Comparison of ENCODE assay signal across 9 cellular contexts in the genomic region with DNA sequence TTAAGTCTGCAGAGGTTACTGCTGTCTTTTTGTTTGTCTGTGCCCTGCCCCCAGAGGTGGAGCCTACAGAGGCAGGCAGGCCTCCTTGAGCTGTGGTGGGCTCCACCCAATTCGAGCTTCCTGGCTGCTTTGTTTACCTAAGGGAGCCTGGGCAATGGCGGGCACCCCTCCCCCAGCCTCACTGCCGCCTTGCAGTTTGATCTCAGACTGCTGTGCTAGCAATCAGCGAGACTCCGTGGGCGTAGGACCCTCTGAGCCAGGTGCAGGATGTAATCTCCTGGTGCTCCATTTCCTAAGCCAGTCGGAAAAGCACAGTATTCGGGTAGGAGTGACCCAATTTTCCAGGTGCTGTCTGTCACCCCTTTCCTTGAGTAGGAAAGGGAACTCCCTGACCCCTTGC. TPM values are rescaled to one million over a fixed set of nuclear protein-coding genes. Genes with fewer than 3 reads are reported as not detected.
DNase-seq lines count a peak whose midpoint lies in the region; ATAC-seq and TF ChIP-seq lines count a peak whose summit lies in the region.
"Not testable (repeated sequence)": the region's sequence is repeated elsewhere in the genome, so short reads cannot be mapped to it uniquely, and the experiment has no call there.
"Had no signal": no experiment of that assay in that cellular context is flagged by ENCODE, and none has a peak within 500 bp of the region (broad histone marks: within the 10 kb centered on the region; RNA-seq: fewer than 3 reads in every experiment).

No MANE protein-coding gene starts in this region.

- H3K4me1 ChIP-seq in Caco-2: not testable (repeated sequence)

- CTCF ChIA-PET in Caco-2 (lab: Charles Lee); WTC11 (lab: Charles Lee); activated naive CD4-positive, alpha-beta T cell treated with anti-CD3 and anti-CD28 coated beads, Interleukin-2, amount 10 ng/mL, durations not matched to agents 7 days and 5 days (lab: Charles Lee): not testable (repeated sequence)

- H3K4me3 ChIP-seq in Caco-2 (ENCODE audit: low read depth, low read length): peak overlapping the region; percentile 20
- H3K4me3 ChIP-seq in Jurkat, Clone E6-1 (ENCODE audit: low read length): peak overlapping the region; percentile 28

- ATAC-seq in WTC11; effector memory CD8-positive, alpha-beta T cell (replicated peaks): not testable (repeated sequence)

- not testable (repeated sequence) for BruUV-seq in Caco-2 (replicated peaks; lab: Mats Ljungman, UMichigan)

- H3K27me3 ChIP-seq in Caco-2 (replicated peaks; ENCODE audit: control insufficient read depth, insufficient read depth, low read length): not testable (repeated sequence)

- H3K36me3 ChIP-seq in Caco-2 (ENCODE audit: control insufficient read depth, insufficient read depth, low read length): not testable (repeated sequence)

- not testable (repeated sequence) for H3K4me1 Mint-ChIP-seq in Caco-2 (ENCODE audit: low read depth, unreplicated experiment); neural crest cell
- peaks cover 12% of the 10 kb centered on the region for H3K4me1 Mint-ChIP-seq in WTC11
- peaks cover 17% of the 10 kb centered on the region for H3K4me1 Mint-ChIP-seq in activated naive CD4-positive, alpha-beta T cell treated with anti-CD3 and anti-CD28 coated beads, Interleukin-2, amount 10 ng/mL, durations not matched to agents 7 days and 5 days
- peaks cover 12 to 20% of the 10 kb centered on the region in 2 donors for H3K4me1 Mint-ChIP-seq in effector memory CD8-positive, alpha-beta T cell (ENCODE audit: low read depth in 2 of 2)

- DNase-seq in Caco-2 (peak in 1 of 2 experiments; percentile 32), WTC11 (ENCODE audit: low spot score) (peak; percentile 34)
- DNase-seq in Jurkat, Clone E6-1 (ENCODE audit: low read depth, low spot score); neural crest cell (ENCODE audit: low read depth, low spot score): not testable (repeated sequence)
- DNase-seq in activated CD8-positive, alpha-beta memory T cell treated with anti-CD3 and anti-CD28 coated beads for 24 hours: peak; percentile 42
- DNase-seq in activated naive CD4-positive, alpha-beta T cell treated with anti-CD3 and anti-CD28 coated beads, Interleukin-2, amount 10 ng/mL, durations not matched to agents 7 days and 5 days: peak; percentile 74
- peak; percentile 20 to 38 (median 26) for DNase-seq in effector memory CD8-positive, alpha-beta T cell

- H3K27ac Mint-ChIP-seq in Caco-2 (ENCODE audit: unreplicated experiment) (peak overlapping the region; percentile 67), WTC11 (peak overlapping the region; percentile 72; the same call in 1 of the 2 replicates), neural crest cell (ENCODE audit: unreplicated experiment) (peak overlapping the region; percentile 57)
- peak overlapping the region; percentile 88 for H3K27ac Mint-ChIP-seq in activated naive CD4-positive, alpha-beta T cell treated with anti-CD3 and anti-CD28 coated beads, Interleukin-2, amount 10 ng/mL, durations not matched to agents 7 days and 5 days
- H3K27ac Mint-ChIP-seq in effector memory CD8-positive, alpha-beta T cell: peak overlapping the region; percentile 60 to 90

- H3K9me3 ChIP-seq in Caco-2: not testable (repeated sequence)

- TF ChIP-seq CTCF in Caco-2 (IDR thresholded peaks at IDR 0.05; ENCODE audit: insufficient read depth in 1 of 2, low read depth in 1 of 2, low read length in 1 of 2, severe bottlenecking in 1 of 2, unreplicated experiment in 1 of 2); WTC11 (IDR thresholded peaks at IDR 0.05); neural crest cell (conservative IDR thresholded peaks at IDR 0.05): not testable (repeated sequence)

- POLR2A ChIA-PET in Caco-2 (lab: Charles Lee); WTC11 (lab: Charles Lee): not testable (repeated sequence)

- intact Hi-C loops in Caco-2 (cut with micrococcal nuclease; ENCODE audit: unreplicated experiment): not testable (repeated sequence)

- not testable (repeated sequence) for H3K36me3 Mint-ChIP-seq in Caco-2 (ENCODE audit: insufficient read depth, unreplicated experiment); effector memory CD8-positive, alpha-beta T cell (ENCODE audit: insufficient read depth); neural crest cell (ENCODE audit: low read depth)
- peaks cover 31% of the 10 kb centered on the region for H3K36me3 Mint-ChIP-seq in WTC11
- H3K36me3 Mint-ChIP-seq in activated naive CD4-positive, alpha-beta T cell treated with anti-CD3 and anti-CD28 coated beads, Interleukin-2, amount 10 ng/mL, durations not matched to agents 7 days and 5 days: peaks cover 11% of the 10 kb centered on the region

- peaks cover 13% of the 10 kb centered on the region for H3K27me3 Mint-ChIP-seq in Caco-2 (ENCODE audit: insufficient read depth, unreplicated experiment)
- peaks cover 21% of the 10 kb centered on the region for H3K27me3 Mint-ChIP-seq in WTC11 (ENCODE audit: low read depth)
- peaks cover 23% of the 10 kb centered on the region for H3K27me3 Mint-ChIP-seq in activated naive CD4-positive, alpha-beta T cell treated with anti-CD3 and anti-CD28 coated beads, Interleukin-2, amount 10 ng/mL, durations not matched to agents 7 days and 5 days
- not testable (repeated sequence) for H3K27me3 Mint-ChIP-seq in effector memory CD8-positive, alpha-beta T cell; neural crest cell (ENCODE audit: low read depth)

- peak overlapping the region; percentile 67 for H3K4me3 Mint-ChIP-seq in Caco-2 (ENCODE audit: unreplicated experiment)
- H3K4me3 Mint-ChIP-seq in WTC11: peak overlapping the region; percentile 51
- peak overlapping the region; percentile 48 for H3K4me3 Mint-ChIP-seq in activated naive CD4-positive, alpha-beta T cell treated with anti-CD3 and anti-CD28 coated beads, Interleukin-2, amount 10 ng/mL, durations not matched to agents 7 days and 5 days
- H3K4me3 Mint-ChIP-seq in effector memory CD8-positive, alpha-beta T cell: peak overlapping the region; percentile 69
- H3K4me3 Mint-ChIP-seq in neural crest cell: not testable (repeated sequence)

- H3K9me3 Mint-ChIP-seq in Caco-2 (ENCODE audit: unreplicated experiment): peaks cover 13% of the 10 kb centered on the region
- peaks cover 47% of the 10 kb centered on the region for H3K9me3 Mint-ChIP-seq in WTC11
- peaks cover 36% of the 10 kb centered on the region for H3K9me3 Mint-ChIP-seq in activated naive CD4-positive, alpha-beta T cell treated with anti-CD3 and anti-CD28 coated beads, Interleukin-2, amount 10 ng/mL, durations not matched to agents 7 days and 5 days
- H3K9me3 Mint-ChIP-seq in effector memory CD8-positive, alpha-beta T cell: peaks cover 2 to 12% of the 10 kb centered on the region in 2 donors
- H3K9me3 Mint-ChIP-seq in neural crest cell: peaks cover 12% of the 10 kb centered on the region

TF ChIP-seq in WTC11, 78 proteins besides CTCF, POLR2A, EP300 and RAD21 (continues in another document):
- TF ChIP-seq, protein P1, sequence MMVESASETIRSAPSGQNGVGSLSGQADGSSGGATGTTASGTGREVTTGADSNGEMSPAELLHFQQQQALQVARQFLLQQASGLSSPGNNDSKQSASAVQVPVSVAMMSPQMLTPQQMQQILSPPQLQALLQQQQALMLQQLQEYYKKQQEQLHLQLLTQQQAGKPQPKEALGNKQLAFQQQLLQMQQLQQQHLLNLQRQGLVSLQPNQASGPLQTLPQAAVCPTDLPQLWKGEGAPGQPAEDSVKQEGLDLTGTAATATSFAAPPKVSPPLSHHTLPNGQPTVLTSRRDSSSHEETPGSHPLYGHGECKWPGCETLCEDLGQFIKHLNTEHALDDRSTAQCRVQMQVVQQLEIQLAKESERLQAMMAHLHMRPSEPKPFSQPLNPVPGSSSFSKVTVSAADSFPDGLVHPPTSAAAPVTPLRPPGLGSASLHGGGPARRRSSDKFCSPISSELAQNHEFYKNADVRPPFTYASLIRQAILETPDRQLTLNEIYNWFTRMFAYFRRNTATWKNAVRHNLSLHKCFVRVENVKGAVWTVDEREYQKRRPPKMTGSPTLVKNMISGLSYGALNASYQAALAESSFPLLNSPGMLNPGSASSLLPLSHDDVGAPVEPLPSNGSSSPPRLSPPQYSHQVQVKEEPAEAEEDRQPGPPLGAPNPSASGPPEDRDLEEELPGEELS (CRISPR knock-in tag; IDR thresholded peaks at IDR 0.05): peak; percentile 36; the same call in 1 of the 2 replicates
- TF ChIP-seq, protein P2, sequence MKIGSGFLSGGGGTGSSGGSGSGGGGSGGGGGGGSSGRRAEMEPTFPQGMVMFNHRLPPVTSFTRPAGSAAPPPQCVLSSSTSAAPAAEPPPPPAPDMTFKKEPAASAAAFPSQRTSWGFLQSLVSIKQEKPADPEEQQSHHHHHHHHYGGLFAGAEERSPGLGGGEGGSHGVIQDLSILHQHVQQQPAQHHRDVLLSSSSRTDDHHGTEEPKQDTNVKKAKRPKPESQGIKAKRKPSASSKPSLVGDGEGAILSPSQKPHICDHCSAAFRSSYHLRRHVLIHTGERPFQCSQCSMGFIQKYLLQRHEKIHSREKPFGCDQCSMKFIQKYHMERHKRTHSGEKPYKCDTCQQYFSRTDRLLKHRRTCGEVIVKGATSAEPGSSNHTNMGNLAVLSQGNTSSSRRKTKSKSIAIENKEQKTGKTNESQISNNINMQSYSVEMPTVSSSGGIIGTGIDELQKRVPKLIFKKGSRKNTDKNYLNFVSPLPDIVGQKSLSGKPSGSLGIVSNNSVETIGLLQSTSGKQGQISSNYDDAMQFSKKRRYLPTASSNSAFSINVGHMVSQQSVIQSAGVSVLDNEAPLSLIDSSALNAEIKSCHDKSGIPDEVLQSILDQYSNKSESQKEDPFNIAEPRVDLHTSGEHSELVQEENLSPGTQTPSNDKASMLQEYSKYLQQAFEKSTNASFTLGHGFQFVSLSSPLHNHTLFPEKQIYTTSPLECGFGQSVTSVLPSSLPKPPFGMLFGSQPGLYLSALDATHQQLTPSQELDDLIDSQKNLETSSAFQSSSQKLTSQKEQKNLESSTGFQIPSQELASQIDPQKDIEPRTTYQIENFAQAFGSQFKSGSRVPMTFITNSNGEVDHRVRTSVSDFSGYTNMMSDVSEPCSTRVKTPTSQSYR (CRISPR knock-in tag; IDR thresholded peaks at IDR 0.05): peak; percentile 76
- TF ChIP-seq FOXK1 (CRISPR knock-in tag; IDR thresholded peaks at IDR 0.05): peak; percentile 79

RNA-seq across cellular contexts. Expression of gene CST5, which starts 22.8 kb away (rescaled TPM):
- total RNA-seq in Caco-2 (2022): not detected in 2 replicates
- not detected for polyA plus RNA-seq in Jurkat, Clone E6-1 (2012; ENCODE audit: insufficient read depth, insufficient read length)
- total RNA-seq in WTC11 (2021): not detected in 3 replicates
- total RNA-seq in neural crest cell: not detected in 2 replicates
- total RNA-seq: Daoy, OCI-LY7 had no signal
